ENCODE assay signal across 1 cellular context in the genomic region with DNA sequence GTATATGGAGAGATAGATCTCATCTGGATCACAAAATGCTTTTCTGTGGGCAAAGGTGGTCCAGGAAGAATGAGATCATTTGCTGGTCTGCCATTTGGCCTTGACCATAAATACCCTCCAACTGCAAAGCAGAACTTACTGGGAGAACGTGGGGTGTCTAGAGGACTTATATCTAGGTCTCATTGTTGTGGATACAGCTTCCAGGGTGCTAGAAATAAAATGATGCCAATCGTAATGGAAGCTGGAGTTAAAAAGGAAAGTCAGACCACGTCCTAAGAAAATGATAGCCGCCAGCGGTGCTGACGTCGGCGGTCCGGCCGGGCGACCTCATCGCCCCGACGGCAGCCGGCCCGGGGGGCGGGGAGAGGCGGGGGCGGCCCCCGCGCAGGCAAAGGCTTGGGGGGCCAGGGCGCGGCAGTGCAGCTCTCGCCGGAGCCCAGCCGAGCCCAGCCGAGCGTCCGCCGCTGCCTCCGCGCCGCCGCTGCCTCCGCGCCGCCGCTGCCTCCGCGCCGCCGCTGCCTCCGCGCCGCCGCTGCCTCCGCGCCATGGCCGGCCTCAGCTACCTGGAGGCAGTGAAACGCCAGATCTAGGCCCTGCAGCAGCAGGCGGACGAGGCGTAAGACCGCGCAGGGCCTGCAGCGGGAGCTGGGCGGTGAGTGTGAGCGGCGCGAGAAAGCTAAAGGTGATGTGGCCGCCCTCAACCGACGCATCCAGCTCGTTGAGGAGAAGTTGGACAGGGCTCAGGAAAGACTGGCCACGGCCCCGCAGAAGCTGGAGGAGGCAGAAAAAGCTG.
TF ChIP-seq lines count a peak whose summit lies in the region.

No MANE protein-coding gene starts in this region.

TF ChIP-seq in HepG2, 621 proteins besides CTCF, POLR2A, EP300 and RAD21 (continued from another document and continues in another):
- TF ChIP-seq ZBTB40 (IDR thresholded peaks at IDR 0.05), result no peak
- peak; percentile 66; the same call in 1 of the 2 replicates for TF ChIP-seq ZBTB40 (CRISPR knock-in tag; IDR thresholded peaks at IDR 0.05)
- TF ChIP-seq, protein P1, sequence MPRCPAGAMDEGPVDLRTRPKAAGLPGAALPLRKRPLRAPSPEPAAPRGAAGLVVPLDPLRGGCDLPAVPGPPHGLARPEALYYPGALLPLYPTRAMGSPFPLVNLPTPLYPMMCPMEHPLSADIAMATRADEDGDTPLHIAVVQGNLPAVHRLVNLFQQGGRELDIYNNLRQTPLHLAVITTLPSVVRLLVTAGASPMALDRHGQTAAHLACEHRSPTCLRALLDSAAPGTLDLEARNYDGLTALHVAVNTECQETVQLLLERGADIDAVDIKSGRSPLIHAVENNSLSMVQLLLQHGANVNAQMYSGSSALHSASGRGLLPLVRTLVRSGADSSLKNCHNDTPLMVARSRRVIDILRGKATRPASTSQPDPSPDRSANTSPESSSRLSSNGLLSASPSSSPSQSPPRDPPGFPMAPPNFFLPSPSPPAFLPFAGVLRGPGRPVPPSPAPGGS (CRISPR knock-in tag; IDR thresholded peaks at IDR 0.05), result no peak
- TF ChIP-seq MZF1 (CRISPR knock-in tag; IDR thresholded peaks at IDR 0.05; ENCODE audit: borderline replicate concordance), result no peak
- TF ChIP-seq RBM22 (optimal IDR thresholded peaks at IDR 0.05; ENCODE audit: low read length), result no peak
- TF ChIP-seq ZNF256 (CRISPR knock-in tag; conservative IDR thresholded peaks at IDR 0.05), result no peak
- no peak for TF ChIP-seq DNMT3B (CRISPR knock-in tag; conservative IDR thresholded peaks at IDR 0.05)
- no peak for TF ChIP-seq THYN1 (CRISPR knock-in tag; IDR thresholded peaks at IDR 0.05; ENCODE audit: borderline replicate concordance, low read depth)
- TF ChIP-seq BCLAF1 (IDR thresholded peaks at IDR 0.05), result no peak
- TF ChIP-seq, protein P2, sequence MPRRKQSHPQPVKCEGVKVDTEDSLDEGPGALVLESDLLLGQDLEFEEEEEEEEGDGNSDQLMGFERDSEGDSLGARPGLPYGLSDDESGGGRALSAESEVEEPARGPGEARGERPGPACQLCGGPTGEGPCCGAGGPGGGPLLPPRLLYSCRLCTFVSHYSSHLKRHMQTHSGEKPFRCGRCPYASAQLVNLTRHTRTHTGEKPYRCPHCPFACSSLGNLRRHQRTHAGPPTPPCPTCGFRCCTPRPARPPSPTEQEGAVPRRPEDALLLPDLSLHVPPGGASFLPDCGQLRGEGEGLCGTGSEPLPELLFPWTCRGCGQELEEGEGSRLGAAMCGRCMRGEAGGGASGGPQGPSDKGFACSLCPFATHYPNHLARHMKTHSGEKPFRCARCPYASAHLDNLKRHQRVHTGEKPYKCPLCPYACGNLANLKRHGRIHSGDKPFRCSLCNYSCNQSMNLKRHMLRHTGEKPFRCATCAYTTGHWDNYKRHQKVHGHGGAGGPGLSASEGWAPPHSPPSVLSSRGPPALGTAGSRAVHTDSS (CRISPR knock-in tag; conservative IDR thresholded peaks at IDR 0.05), result no peak
- TF ChIP-seq FOXM1 (CRISPR knock-in tag; IDR thresholded peaks at IDR 0.05), result no peak
- TF ChIP-seq ZNF614 (CRISPR knock-in tag; IDR thresholded peaks at IDR 0.05; ENCODE audit: borderline replicate concordance), result no peak
- TF ChIP-seq TBP (CRISPR knock-in tag; IDR thresholded peaks at IDR 0.05), result no peak
- no peak for TF ChIP-seq NAIF1 (CRISPR knock-in tag; IDR thresholded peaks at IDR 0.05; ENCODE audit: borderline replicate concordance)
- no peak for TF ChIP-seq ZNF775 (CRISPR knock-in tag; IDR thresholded peaks at IDR 0.05; ENCODE audit: borderline replicate concordance)
- TF ChIP-seq NCOA2 (CRISPR knock-in tag; IDR thresholded peaks at IDR 0.05), result no peak
- no peak for TF ChIP-seq ZNF430 (CRISPR knock-in tag; IDR thresholded peaks at IDR 0.05)
- no peak for TF ChIP-seq PAF1 (CRISPR knock-in tag; IDR thresholded peaks at IDR 0.05)
- TF ChIP-seq TCF12 (IDR thresholded peaks at IDR 0.05), result no peak
- TF ChIP-seq TCF12 (CRISPR knock-in tag; IDR thresholded peaks at IDR 0.05), result no peak
- TF ChIP-seq ZNF7 (CRISPR knock-in tag; IDR thresholded peaks at IDR 0.05), result no peak
- TF ChIP-seq ZNF546 (CRISPR knock-in tag; conservative IDR thresholded peaks at IDR 0.05), result no peak
- TF ChIP-seq SP1 (IDR thresholded peaks at IDR 0.05), result no peak
- no peak for TF ChIP-seq SP1 (CRISPR knock-in tag; IDR thresholded peaks at IDR 0.05)
- TF ChIP-seq SALL2 (CRISPR knock-in tag; IDR thresholded peaks at IDR 0.05), result no peak; the same call in 1 of the 2 replicates
- no peak for TF ChIP-seq PRDM4 (CRISPR knock-in tag; IDR thresholded peaks at IDR 0.05; ENCODE audit: borderline replicate concordance)
- TF ChIP-seq ZNF367 (CRISPR knock-in tag; IDR thresholded peaks at IDR 0.05; ENCODE audit: borderline replicate concordance), result no peak
- 0 out of 2 replicates have a peak, but pooled peaks have one; percentile 33 for TF ChIP-seq ZNF891 (CRISPR knock-in tag; IDR thresholded peaks at IDR 0.05)
- TF ChIP-seq ZBTB49 (CRISPR knock-in tag; IDR thresholded peaks at IDR 0.05; ENCODE audit: borderline replicate concordance), result no peak
- no peak for TF ChIP-seq SSRP1 (CRISPR knock-in tag; IDR thresholded peaks at IDR 0.05)
- TF ChIP-seq, protein P3, sequence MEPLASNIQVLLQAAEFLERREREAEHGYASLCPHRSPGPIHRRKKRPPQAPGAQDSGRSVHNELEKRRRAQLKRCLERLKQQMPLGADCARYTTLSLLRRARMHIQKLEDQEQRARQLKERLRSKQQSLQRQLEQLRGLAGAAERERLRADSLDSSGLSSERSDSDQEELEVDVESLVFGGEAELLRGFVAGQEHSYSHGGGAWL (CRISPR knock-in tag; IDR thresholded peaks at IDR 0.05), result no peak
- no peak for TF ChIP-seq ZBTB3 (CRISPR knock-in tag; IDR thresholded peaks at IDR 0.05; ENCODE audit: borderline replicate concordance, low read depth)
- TF ChIP-seq NKX3-1 (CRISPR knock-in tag; IDR thresholded peaks at IDR 0.05), result no peak
- no peak for TF ChIP-seq POLR2AphosphoS5 (IDR thresholded peaks at IDR 0.05; ENCODE audit: low read depth, low read length)
- TF ChIP-seq SP140L (CRISPR knock-in tag; IDR thresholded peaks at IDR 0.05; ENCODE audit: borderline replicate concordance), result no peak
- TF ChIP-seq, protein P4, sequence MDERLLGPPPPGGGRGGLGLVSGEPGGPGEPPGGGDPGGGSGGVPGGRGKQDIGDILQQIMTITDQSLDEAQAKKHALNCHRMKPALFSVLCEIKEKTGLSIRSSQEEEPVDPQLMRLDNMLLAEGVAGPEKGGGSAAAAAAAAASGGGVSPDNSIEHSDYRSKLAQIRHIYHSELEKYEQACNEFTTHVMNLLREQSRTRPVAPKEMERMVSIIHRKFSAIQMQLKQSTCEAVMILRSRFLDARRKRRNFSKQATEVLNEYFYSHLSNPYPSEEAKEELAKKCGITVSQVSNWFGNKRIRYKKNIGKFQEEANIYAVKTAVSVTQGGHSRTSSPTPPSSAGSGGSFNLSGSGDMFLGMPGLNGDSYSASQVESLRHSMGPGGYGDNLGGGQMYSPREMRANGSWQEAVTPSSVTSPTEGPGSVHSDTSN (CRISPR knock-in tag; IDR thresholded peaks at IDR 0.05), result no peak
- TF ChIP-seq ZNF790 (CRISPR knock-in tag; IDR thresholded peaks at IDR 0.05; ENCODE audit: borderline replicate concordance), result no peak
